2 cellular contexts compared by ENCODE assay signal in the genomic region with DNA sequence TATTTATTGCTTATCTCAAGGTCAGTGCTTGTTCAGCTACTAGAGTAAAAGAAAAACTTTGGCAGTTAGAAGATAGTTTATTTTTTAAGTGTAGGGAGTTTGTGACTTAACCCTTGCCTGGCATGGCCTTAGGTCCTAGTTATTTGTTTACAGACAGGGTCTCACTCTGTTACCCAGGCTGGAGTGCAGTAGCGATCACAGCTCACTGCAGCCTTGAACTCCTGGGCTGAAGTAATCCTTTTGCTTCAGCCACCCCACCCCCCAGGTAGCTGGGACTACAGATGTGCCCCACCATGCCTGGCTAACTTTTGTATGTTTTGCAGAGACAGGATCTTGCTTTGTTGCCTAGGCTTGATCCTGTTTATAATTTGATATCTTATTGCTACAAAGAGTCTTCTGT.
TF ChIP-seq lines count a peak whose summit lies in the region.

No MANE protein-coding gene starts in this region.

TF ChIP-seq in GM23338, 12 proteins besides CTCF, POLR2A, EP300 and RAD21 (continues in another document):
- TF ChIP-seq JUNB (IDR thresholded peaks at IDR 0.05; ENCODE audit: unreplicated experiment): no peak
- no peak for TF ChIP-seq ZNF114 (CRISPR knock-in tag; IDR thresholded peaks at IDR 0.05)
- TF ChIP-seq, protein P1, sequence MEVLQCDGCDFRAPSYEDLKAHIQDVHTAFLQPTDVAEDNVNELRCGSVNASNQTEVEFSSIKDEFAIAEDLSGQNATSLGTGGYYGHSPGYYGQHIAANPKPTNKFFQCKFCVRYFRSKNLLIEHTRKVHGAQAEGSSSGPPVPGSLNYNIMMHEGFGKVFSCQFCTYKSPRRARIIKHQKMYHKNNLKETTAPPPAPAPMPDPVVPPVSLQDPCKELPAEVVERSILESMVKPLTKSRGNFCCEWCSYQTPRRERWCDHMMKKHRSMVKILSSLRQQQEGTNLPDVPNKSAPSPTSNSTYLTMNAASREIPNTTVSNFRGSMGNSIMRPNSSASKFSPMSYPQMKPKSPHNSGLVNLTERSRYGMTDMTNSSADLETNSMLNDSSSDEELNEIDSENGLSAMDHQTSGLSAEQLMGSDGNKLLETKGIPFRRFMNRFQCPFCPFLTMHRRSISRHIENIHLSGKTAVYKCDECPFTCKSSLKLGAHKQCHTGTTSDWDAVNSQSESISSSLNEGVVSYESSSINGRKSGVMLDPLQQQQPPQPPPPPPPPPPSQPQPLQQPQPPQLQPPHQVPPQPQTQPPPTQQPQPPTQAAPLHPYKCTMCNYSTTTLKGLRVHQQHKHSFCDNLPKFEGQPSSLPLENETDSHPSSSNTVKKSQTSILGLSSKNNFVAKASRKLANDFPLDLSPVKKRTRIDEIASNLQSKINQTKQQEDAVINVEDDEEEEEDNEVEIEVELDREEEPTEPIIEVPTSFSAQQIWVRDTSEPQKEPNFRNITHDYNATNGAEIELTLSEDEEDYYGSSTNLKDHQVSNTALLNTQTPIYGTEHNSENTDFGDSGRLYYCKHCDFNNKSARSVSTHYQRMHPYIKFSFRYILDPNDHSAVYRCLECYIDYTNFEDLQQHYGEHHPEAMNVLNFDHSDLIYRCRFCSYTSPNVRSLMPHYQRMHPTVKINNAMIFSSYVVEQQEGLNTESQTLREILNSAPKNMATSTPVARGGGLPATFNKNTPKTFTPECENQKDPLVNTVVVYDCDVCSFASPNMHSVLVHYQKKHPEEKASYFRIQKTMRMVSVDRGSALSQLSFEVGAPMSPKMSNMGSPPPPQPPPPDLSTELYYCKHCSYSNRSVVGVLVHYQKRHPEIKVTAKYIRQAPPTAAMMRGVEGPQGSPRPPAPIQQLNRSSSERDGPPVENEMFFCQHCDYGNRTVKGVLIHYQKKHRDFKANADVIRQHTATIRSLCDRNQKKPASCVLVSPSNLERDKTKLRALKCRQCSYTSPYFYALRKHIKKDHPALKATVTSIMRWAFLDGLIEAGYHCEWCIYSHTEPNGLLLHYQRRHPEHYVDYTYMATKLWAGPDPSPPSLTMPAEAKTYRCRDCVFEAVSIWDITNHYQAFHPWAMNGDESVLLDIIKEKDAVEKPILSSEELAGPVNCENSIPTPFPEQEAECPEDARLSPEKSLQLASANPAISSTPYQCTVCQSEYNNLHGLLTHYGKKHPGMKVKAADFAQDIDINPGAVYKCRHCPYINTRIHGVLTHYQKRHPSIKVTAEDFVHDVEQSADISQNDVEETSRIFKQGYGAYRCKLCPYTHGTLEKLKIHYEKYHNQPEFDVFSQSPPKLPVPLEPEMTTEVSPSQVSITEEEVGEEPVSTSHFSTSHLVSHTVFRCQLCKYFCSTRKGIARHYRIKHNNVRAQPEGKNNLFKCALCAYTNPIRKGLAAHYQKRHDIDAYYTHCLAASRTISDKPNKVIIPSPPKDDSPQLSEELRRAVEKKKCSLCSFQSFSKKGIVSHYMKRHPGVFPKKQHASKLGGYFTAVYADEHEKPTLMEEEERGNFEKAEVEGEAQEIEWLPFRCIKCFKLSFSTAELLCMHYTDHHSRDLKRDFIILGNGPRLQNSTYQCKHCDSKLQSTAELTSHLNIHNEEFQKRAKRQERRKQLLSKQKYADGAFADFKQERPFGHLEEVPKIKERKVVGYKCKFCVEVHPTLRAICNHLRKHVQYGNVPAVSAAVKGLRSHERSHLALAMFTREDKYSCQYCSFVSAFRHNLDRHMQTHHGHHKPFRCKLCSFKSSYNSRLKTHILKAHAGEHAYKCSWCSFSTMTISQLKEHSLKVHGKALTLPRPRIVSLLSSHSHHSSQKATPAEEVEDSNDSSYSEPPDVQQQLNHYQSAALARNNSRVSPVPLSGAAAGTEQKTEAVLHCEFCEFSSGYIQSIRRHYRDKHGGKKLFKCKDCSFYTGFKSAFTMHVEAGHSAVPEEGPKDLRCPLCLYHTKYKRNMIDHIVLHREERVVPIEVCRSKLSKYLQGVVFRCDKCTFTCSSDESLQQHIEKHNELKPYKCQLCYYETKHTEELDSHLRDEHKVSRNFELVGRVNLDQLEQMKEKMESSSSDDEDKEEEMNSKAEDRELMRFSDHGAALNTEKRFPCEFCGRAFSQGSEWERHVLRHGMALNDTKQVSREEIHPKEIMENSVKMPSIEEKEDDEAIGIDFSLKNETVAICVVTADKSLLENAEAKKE (CRISPR knock-in tag; IDR thresholded peaks at IDR 0.05): no peak
- no peak for TF ChIP-seq NANOG (IDR thresholded peaks at IDR 0.05; ENCODE audit: borderline replicate concordance)
- TF ChIP-seq, protein P2, sequence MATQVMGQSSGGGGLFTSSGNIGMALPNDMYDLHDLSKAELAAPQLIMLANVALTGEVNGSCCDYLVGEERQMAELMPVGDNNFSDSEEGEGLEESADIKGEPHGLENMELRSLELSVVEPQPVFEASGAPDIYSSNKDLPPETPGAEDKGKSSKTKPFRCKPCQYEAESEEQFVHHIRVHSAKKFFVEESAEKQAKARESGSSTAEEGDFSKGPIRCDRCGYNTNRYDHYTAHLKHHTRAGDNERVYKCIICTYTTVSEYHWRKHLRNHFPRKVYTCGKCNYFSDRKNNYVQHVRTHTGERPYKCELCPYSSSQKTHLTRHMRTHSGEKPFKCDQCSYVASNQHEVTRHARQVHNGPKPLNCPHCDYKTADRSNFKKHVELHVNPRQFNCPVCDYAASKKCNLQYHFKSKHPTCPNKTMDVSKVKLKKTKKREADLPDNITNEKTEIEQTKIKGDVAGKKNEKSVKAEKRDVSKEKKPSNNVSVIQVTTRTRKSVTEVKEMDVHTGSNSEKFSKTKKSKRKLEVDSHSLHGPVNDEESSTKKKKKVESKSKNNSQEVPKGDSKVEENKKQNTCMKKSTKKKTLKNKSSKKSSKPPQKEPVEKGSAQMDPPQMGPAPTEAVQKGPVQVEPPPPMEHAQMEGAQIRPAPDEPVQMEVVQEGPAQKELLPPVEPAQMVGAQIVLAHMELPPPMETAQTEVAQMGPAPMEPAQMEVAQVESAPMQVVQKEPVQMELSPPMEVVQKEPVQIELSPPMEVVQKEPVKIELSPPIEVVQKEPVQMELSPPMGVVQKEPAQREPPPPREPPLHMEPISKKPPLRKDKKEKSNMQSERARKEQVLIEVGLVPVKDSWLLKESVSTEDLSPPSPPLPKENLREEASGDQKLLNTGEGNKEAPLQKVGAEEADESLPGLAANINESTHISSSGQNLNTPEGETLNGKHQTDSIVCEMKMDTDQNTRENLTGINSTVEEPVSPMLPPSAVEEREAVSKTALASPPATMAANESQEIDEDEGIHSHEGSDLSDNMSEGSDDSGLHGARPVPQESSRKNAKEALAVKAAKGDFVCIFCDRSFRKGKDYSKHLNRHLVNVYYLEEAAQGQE (IDR thresholded peaks at IDR 0.05; ENCODE audit: unreplicated experiment): no peak
- no peak for TF ChIP-seq STAT1 (IDR thresholded peaks at IDR 0.05; ENCODE audit: unreplicated experiment)
- TF ChIP-seq CREB1 (CRISPR knock-in tag; IDR thresholded peaks at IDR 0.05; ENCODE audit: low read depth): no peak
- no peak for TF ChIP-seq ZNF331 (CRISPR knock-in tag; IDR thresholded peaks at IDR 0.05; ENCODE audit: low read depth)
- TF ChIP-seq POLR2AphosphoS5 (IDR thresholded peaks at IDR 0.05; ENCODE audit: low read depth): no peak
- no peak for TF ChIP-seq EZH2phosphoT487 (IDR thresholded peaks at IDR 0.05; ENCODE audit: unreplicated experiment)
- no peak for TF ChIP-seq EZH2 (IDR thresholded peaks at IDR 0.05; ENCODE audit: low read depth, unreplicated experiment)

TF ChIP-seq in H1, 55 proteins besides CTCF, POLR2A, EP300 and RAD21:
- no peak for TF ChIP-seq JUND (IDR thresholded peaks at IDR 0.05; ENCODE audit: low read length)
- TF ChIP-seq MAFK (IDR thresholded peaks at IDR 0.05; ENCODE audit: low read depth, low read length): no peak
- no peak for TF ChIP-seq SIRT6 (IDR thresholded peaks at IDR 0.05; ENCODE audit: low read length)
- no peak for TF ChIP-seq KDM4A (IDR thresholded peaks at IDR 0.05; ENCODE audit: low read depth, low read length, severe bottlenecking)
- TF ChIP-seq SUZ12 (IDR thresholded peaks at IDR 0.05; ENCODE audit: low read length): no peak
- TF ChIP-seq SP2 (IDR thresholded peaks at IDR 0.05; ENCODE audit: low read length): no peak
- no peak for TF ChIP-seq JUN (IDR thresholded peaks at IDR 0.05; ENCODE audit: low read depth, low read length)
- no peak for TF ChIP-seq CBX8 (IDR thresholded peaks at IDR 0.05; ENCODE audit: borderline replicate concordance, low read depth, low read length)
- TF ChIP-seq TEAD4 (IDR thresholded peaks at IDR 0.05; ENCODE audit: low read depth, low read length): no peak
- no peak for TF ChIP-seq SP1 (IDR thresholded peaks at IDR 0.05; ENCODE audit: low read depth, low read length)
- TF ChIP-seq TBP (IDR thresholded peaks at IDR 0.05; ENCODE audit: low read depth, low read length): no peak
- no peak for TF ChIP-seq TCF12 (IDR thresholded peaks at IDR 0.05; ENCODE audit: low read depth, low read length)
